Comparison of ENCODE assay signal across 8 cellular contexts in the genomic region with DNA sequence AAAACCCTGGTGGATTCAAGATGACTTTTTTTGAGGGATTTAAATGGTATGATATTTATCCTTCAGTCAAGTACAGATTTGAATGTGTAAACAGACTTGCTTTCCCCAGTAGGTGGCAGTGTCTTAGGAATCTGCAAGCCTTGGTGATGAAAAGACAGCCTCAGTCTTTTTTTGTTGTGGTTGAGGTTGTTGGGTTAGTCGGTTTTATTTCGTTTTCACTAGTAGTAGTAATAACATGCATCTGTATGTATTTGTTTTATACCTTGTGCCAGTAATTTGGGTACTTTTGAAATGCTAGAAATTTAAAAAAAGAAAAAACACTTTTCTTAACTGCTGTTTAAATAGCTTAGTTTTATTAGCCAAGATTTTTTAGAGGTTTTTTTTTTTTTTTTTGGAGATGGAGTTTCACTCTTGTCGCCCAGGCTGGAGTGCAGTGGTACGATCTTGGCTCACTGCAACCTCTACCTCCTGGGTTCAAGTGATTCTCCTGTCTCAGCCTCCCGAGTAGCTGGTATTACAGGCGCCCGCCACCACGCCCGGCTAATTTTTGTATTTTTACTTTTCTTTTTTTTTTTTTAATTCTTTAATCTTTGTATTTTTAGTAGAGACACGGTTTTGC. TPM values are rescaled to one million over a fixed set of nuclear protein-coding genes. Genes with fewer than 3 reads are reported as not detected.
DNase-seq lines count a peak whose midpoint lies in the region; ATAC-seq and TF ChIP-seq lines count a peak whose summit lies in the region.

No MANE protein-coding gene starts in this region.

- H3K36me3 Mint-ChIP-seq in activated naive CD8-positive, alpha-beta T cell, result peaks cover 15% of the 10 kb centered on the region

- peaks cover 0 to 36% (median 0%) of the 10 kb centered on the region in 3 donors for H3K36me3 ChIP-seq in Peyer's patch
- H3K36me3 ChIP-seq in left ventricle myocardium inferior, result peaks cover 58% of the 10 kb centered on the region
- peaks cover 0 to 39% (median 5%) of the 10 kb centered on the region in 4 donors for H3K36me3 ChIP-seq in sigmoid colon

- intact Hi-C loops in left ventricle myocardium inferior (cut with micrococcal nuclease), result no loop called here
- intact Hi-C loops in sigmoid colon (cut with DNase I), result loop anchor here (5.0 to 10.0 kb wide), 4 partner anchors 37 to 609 kb away; a partner anchor contains a TSS

- WGBS in sigmoid colon, 2 donors, result 71 to 74% methylated on average over 10 of the region's 10 CpGs

- H3K27me3 ChIP-seq in Peyer's patch (no peaks in the 10 kb centered on the region), left ventricle myocardium inferior (ENCODE audit: low read depth) (no peaks in the 10 kb centered on the region), sigmoid colon (no peaks in the 10 kb centered on the region)

- no peak for TF ChIP-seq POLR2A in Peyer's patch (IDR thresholded peaks at IDR 0.05)
- TF ChIP-seq POLR2A in sigmoid colon (IDR thresholded peaks at IDR 0.05), result no peak

- H3K9me3 Mint-ChIP-seq in activated naive CD8-positive, alpha-beta T cell (ENCODE audit: low read depth), result no peaks in the 10 kb centered on the region

- H3K9me3 ChIP-seq in Peyer's patch (no peaks in the 10 kb centered on the region), left ventricle myocardium inferior (replicated peaks) (no peaks in the 10 kb centered on the region), sigmoid colon (no peaks in the 10 kb centered on the region)

- DNase-seq in GF-D8 (lab: John Stamatoyannopoulos, UW) (peak; percentile 56), HuH-7.5 (ENCODE audit: low spot score) (peak; percentile 19), Peyer's patch (peak in 2 of 3 donors; percentile 42 to 68), left ventricle myocardium inferior (no peak), sigmoid colon (no peak)

- no peak overlapping the region for H3K4me3 ChIP-seq in Peyer's patch
- no peak overlapping the region for H3K4me3 ChIP-seq in left ventricle myocardium inferior
- no peak overlapping the region for H3K4me3 ChIP-seq in sigmoid colon

- no peak for TF ChIP-seq EP300 in sigmoid colon (IDR thresholded peaks at IDR 0.05)

- H3K4me1 Mint-ChIP-seq in activated naive CD8-positive, alpha-beta T cell (ENCODE audit: low read depth), result peaks cover 11% of the 10 kb centered on the region

- H3K27ac ChIP-seq in Peyer's patch, result no peak overlapping the region
- H3K27ac ChIP-seq in left ventricle myocardium inferior (replicated peaks), result no peak overlapping the region
- peak overlapping the region in 3 of 4 donors; percentile 58 to 79 (median 66) for H3K27ac ChIP-seq in sigmoid colon

- H3K4me3 Mint-ChIP-seq in activated naive CD8-positive, alpha-beta T cell, result peak overlapping the region; percentile 73

- TF ChIP-seq CTCF in Peyer's patch (IDR thresholded peaks at IDR 0.05), result peak; percentile 68 to 90 (median 88)
- peak; percentile 72 for TF ChIP-seq CTCF in left ventricle myocardium inferior (IDR thresholded peaks at IDR 0.05; ENCODE audit: borderline replicate concordance)
- TF ChIP-seq CTCF in sigmoid colon (IDR thresholded peaks at IDR 0.05), result peak in 3 of 4 experiments; percentile 46 to 58 (median 52)

- ATAC-seq in GM21529 (IDR thresholded peaks at IDR 0.05; ENCODE audit: unreplicated experiment) (peak; percentile 89), GM18873 (IDR thresholded peaks at IDR 0.05; ENCODE audit: low FRiP score, unreplicated experiment) (no peak)

- H3K27me3 Mint-ChIP-seq in activated naive CD8-positive, alpha-beta T cell, result no peaks in the 10 kb centered on the region

- no peaks in the 10 kb centered on the region for H3K4me1 ChIP-seq in Peyer's patch
- H3K4me1 ChIP-seq in left ventricle myocardium inferior, result no peaks in the 10 kb centered on the region
- H3K4me1 ChIP-seq in sigmoid colon, result peaks cover 0 to 30% (median 25%) of the 10 kb centered on the region in 4 donors

- H3K27ac Mint-ChIP-seq in activated naive CD8-positive, alpha-beta T cell, result peak overlapping the region; percentile 68

RNA-seq across cellular contexts. Expression of a gene that starts 39.2 kb away (rescaled TPM):
- total RNA-seq in Peyer's patch, result 100 to 1,000 TPM in 1 of 4 donors, 10 to 100 TPM in 3; 34.3 to 116 (median 43.5) TPM
- total RNA-seq in left ventricle myocardium inferior, result 53.6 TPM
- total RNA-seq in sigmoid colon, result 10 to 100 TPM; 33.0 to 64.6 (median 53.8) TPM
- 10 to 100 TPM; 28.9 to 31.0 (median 30.0) TPM for polyA plus RNA-seq in sigmoid colon

RNA-seq across cellular contexts. Expression of a gene that starts 40.3 kb away (rescaled TPM):
- total RNA-seq in Peyer's patch (100 to 1,000 TPM in 2 of 4 donors, 10 to 100 TPM in 2; 36.3 to 148 (median 107) TPM), left ventricle myocardium inferior (1.5 TPM), sigmoid colon (1 to 10 TPM in 3 of 4 donors, under 1 TPM in 1; 0.71 to 4.2 (median 1.7) TPM)
- 1,000 to 10,000 TPM in 1 of 3 donors, 100 to 1,000 TPM in 2; 490 to 1,311 (median 566) TPM for polyA plus RNA-seq in sigmoid colon

Comparison
In these comparisons a context has a peak if more than half of its experiments do, and no peak if none do; other contexts are left out.
1. DNase-seq: peak in GF-D8 (single experiment), HuH-7.5 (single experiment) and Peyer's patch (2 of 3); none in left ventricle myocardium inferior (single experiment) and sigmoid colon (single experiment).
2. H3K27ac ChIP-seq: peak in sigmoid colon (3 of 4); none in Peyer's patch (0 of 4) and left ventricle myocardium inferior (single experiment).
3. RNA of a gene that starts 40.3 kb away (total RNA-seq): 36.3 to 148 TPM in Peyer's patch; 0.71 to 4.2 TPM in sigmoid colon and 1.5 TPM in left ventricle myocardium inferior (single experiment); every median in the first group is over 4 times any median in the second.
4. Peak in every context shown above with its lines, with median percentiles within 50 percentile points of each other: CTCF ChIP-seq.